Comparison of ENCODE assay signal across 30 cellular contexts in the genomic region with DNA sequence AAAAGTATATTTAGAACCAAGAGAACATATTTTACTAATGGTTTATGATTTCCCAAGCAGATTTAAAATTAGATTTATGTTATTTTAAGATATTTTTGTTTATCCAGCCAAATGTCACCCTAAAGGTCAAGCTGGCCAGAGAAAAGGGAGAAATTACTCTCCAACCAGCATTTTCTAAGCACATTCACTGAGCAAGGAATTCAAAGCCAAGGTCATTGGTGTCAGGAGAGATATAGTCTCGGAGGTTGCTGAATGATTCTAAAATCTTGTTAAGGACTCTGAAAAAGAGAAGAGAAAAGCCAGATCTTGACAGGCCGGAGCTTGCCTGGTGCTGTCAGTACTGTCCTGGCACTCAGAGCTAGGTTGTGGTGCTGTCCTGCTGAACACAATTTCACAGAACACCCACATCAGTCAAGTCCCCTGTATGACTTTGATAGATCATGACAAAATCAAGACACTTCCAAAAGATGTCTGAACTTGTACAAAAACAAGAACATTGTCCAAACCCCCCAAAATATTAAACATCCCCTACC.
"Had no signal": no experiment of that assay in that cellular context is flagged by ENCODE, and none has a peak within 500 bp of the region (broad histone marks: within the 10 kb centered on the region; RNA-seq: fewer than 3 reads in every experiment).

No MANE protein-coding gene starts in this region.

- FAIRE-seq: small intestine, TTC549 had no signal

- ATAC-seq: left lobe of liver, lower lobe of right lung, mucosa of descending colon had no signal

- H3K4me1 ChIP-seq: lower lobe of right lung, sigmoid colon, suprapubic skin had no signal

- H3K27me3 ChIP-seq: dorsolateral prefrontal cortex, neutrophil, ovary, sigmoid colon, suprapubic skin, tibial artery had no signal

- H3K36me3 Mint-ChIP-seq: activated CD4-positive, alpha-beta memory T cell treated with anti-CD3 and anti-CD28 coated beads for 36 hours had no signal

- H3K9me3 ChIP-seq: lower lobe of right lung, mucosa of descending colon, neutrophil, ovary, sigmoid colon, suprapubic skin, tibial artery had no signal

- H3K27ac ChIP-seq: dorsolateral prefrontal cortex, lower lobe of right lung, neutrophil, sigmoid colon, suprapubic skin, tibial artery, VCaP had no signal

- H3K36me3 ChIP-seq: lower lobe of right lung, neutrophil, ovary, sigmoid colon, suprapubic skin, tibial artery had no signal

- H3K9me3 Mint-ChIP-seq: activated CD4-positive, alpha-beta memory T cell treated with anti-CD3 and anti-CD28 coated beads for 36 hours; nephron progenitor cell had no signal

- H3K27me3 Mint-ChIP-seq: activated CD4-positive, alpha-beta memory T cell treated with anti-CD3 and anti-CD28 coated beads for 36 hours; progenitor cell of endocrine pancreas had no signal

- DNase-seq: activated CD4-positive, alpha-beta memory T cell treated with anti-CD3 and anti-CD28 coated beads for 36 hours; activated CD4-positive, alpha-beta T cell treated with anti-CD3 and anti-CD28 coated beads for 48 hours; activated CD8-positive, alpha-beta memory T cell treated with anti-CD3 and anti-CD28 coated beads, Interleukin-2, amount 50 U/mL, for 4 hours; activated gamma-delta T cell; activated naive CD4-positive, alpha-beta T cell treated with anti-CD3 and anti-CD28 coated beads, Interleukin-2, amount 10 ng/mL, durations not matched to agents 7 days and 5 days; activated T-cell treated with anti-CD3 and anti-CD28 coated beads, Interleukin-2, amount 50 U/mL, for 1 hour; dorsolateral prefrontal cortex; effector memory CD4-positive, alpha-beta T cell; head of caudate nucleus; hippocampal formation; lower lobe of right lung; mesendoderm; mucosa of descending colon; nephron progenitor cell; sigmoid colon; small intestine; stimulated activated CD4-positive, alpha-beta T cell treated with anti-CD3 and anti-CD28 coated beads, Interleukin-1b, Interleukin-23, amount 100 ng/mL, for 48 hours; stimulated activated CD4-positive, alpha-beta T cell treated with anti-CD3 and anti-CD28 coated beads, Interleukin-4, amount 100 ng/mL, for 4 hours; stimulated activated CD8-positive, alpha-beta memory T cell treated with anti-CD3 and anti-CD28 coated beads, Interleukin-4, amount 100 ng/mL, for 48 hours; stimulated activated naive CD4-positive, alpha-beta T cell; tibial artery had no signal

- H3K4me3 ChIP-seq: coronary artery, dorsolateral prefrontal cortex, lower lobe of right lung, mucosa of descending colon, ovary, sigmoid colon, suprapubic skin, tibial artery had no signal

- H3K4me3 Mint-ChIP-seq: activated CD4-positive, alpha-beta memory T cell treated with anti-CD3 and anti-CD28 coated beads for 36 hours; activated naive CD4-positive, alpha-beta T cell treated with anti-CD3 and anti-CD28 coated beads, Interleukin-2, amount 10 ng/mL, durations not matched to agents 7 days and 5 days; activated T-helper 1 cell treated with anti-CD3 and anti-CD28 coated beads, Interleukin-12 subunit alpha, Interleukin-12 subunit beta, Interleukin-2, Interleukin-4 antibody, amounts not matched to agents 30 ng/mL and 10 ng/mL and 1 ng/mL, durations not matched to agents 14 hours and 24 hours and 36 hours; nephron progenitor cell had no signal

- H3K27ac Mint-ChIP-seq: activated CD4-positive, alpha-beta memory T cell treated with anti-CD3 and anti-CD28 coated beads for 36 hours; activated naive CD4-positive, alpha-beta T cell treated with anti-CD3 and anti-CD28 coated beads, Interleukin-2, amount 10 ng/mL, durations not matched to agents 7 days and 5 days; activated T-helper 1 cell treated with anti-CD3 and anti-CD28 coated beads, Interleukin-12 subunit alpha, Interleukin-12 subunit beta, Interleukin-2, Interleukin-4 antibody, amounts not matched to agents 30 ng/mL and 10 ng/mL and 1 ng/mL, durations not matched to agents 14 hours and 24 hours and 36 hours; nephron progenitor cell had no signal
